In genomic region chr17:7579001-7579838, GRCh38 we compare ENCODE assay signal across 1 cellular context.
TF ChIP-seq lines count a peak whose summit lies in the region.

Gene CD68 (plus strand): TSS chr17:7579638. CDS start chr17:7579678, 40 bp downstream.

TF ChIP-seq in K562, 482 proteins besides CTCF, POLR2A, EP300 and RAD21 (continued from another document and continues in another):
- TF ChIP-seq POLR2AphosphoS2 (IDR thresholded peaks at IDR 0.05; ENCODE audit: low read length) (peak; percentile 100), ZNF134 (CRISPR knock-in tag; conservative IDR thresholded peaks at IDR 0.05) (0 out of 2 replicates have a peak, but pooled peaks have one; percentile 26), NCOA4 (IDR thresholded peaks at IDR 0.05; ENCODE audit: partially characterized antibody) (no peak), GTF2E2 (tag; IDR thresholded peaks at IDR 0.05) (no peak), YBX1 (IDR thresholded peaks at IDR 0.05) (no peak), FOXP1 (CRISPR knock-in tag; IDR thresholded peaks at IDR 0.05) (no peak), ZBTB9 (CRISPR knock-in tag; IDR thresholded peaks at IDR 0.05) (0 out of 2 replicates have a peak, but pooled peaks have one; percentile 37), YY1 (IDR thresholded peaks at IDR 0.05; ENCODE audit: borderline replicate concordance in 1 of 3, control insufficient read depth in 1 of 3, extremely low read depth in 1 of 3, insufficient read depth in 3 of 3, insufficient read length in 1 of 3, insufficient replicate concordance in 2 of 3, low read depth in 1 of 3, low read length in 2 of 3) (peak in 1 of 3 experiments; percentile 42), ZNF431 (CRISPR knock-in tag; IDR thresholded peaks at IDR 0.05) (no peak), RNF2 (IDR thresholded peaks at IDR 0.05) (0 out of 2 replicates have a peak, but pooled peaks have one; percentile 18), ETV1 (tag; conservative IDR thresholded peaks at IDR 0.05; ENCODE audit: low read depth) (peak; percentile 20; the same call in 1 of the 2 replicates), ZNF699 (CRISPR knock-in tag; IDR thresholded peaks at IDR 0.05; ENCODE audit: insufficient replicate concordance) (no peak), GABPB2 (CRISPR knock-in tag; conservative IDR thresholded peaks at IDR 0.05) (no peak), ZNF589 (CRISPR knock-in tag; IDR thresholded peaks at IDR 0.05; ENCODE audit: low read depth) (0 out of 2 replicates have a peak, but pooled peaks have one; percentile 27), TFAM (CRISPR knock-in tag; conservative IDR thresholded peaks at IDR 0.05) (no peak), SNIP1 (IDR thresholded peaks at IDR 0.05; ENCODE audit: low read depth) (no peak), ZNF76 (CRISPR knock-in tag; IDR thresholded peaks at IDR 0.05; ENCODE audit: borderline replicate concordance) (no peak), MITF (IDR thresholded peaks at IDR 0.05) (peak; percentile 52; the same call in 1 of the 2 replicates), NFE2 (IDR thresholded peaks at IDR 0.05; ENCODE audit: low read depth) (peak; percentile 5; the same call in 1 of the 2 replicates), NR4A1 (CRISPR knock-in tag; IDR thresholded peaks at IDR 0.05) (no peak), NR4A1 (tag; IDR thresholded peaks at IDR 0.05) (no peak), STAT5A (IDR thresholded peaks at IDR 0.05; ENCODE audit: borderline replicate concordance, low read length) (peak; percentile 34; the same call in 1 of the 2 replicates), ZNF778 (CRISPR knock-in tag; IDR thresholded peaks at IDR 0.05) (no peak), ZNF282 (CRISPR knock-in tag; IDR thresholded peaks at IDR 0.05) (no peak), TSHZ1 (CRISPR knock-in tag; IDR thresholded peaks at IDR 0.05) (no peak), ZNF518B (CRISPR knock-in tag; IDR thresholded peaks at IDR 0.05) (no peak), ARID2 (IDR thresholded peaks at IDR 0.05) (no peak), NFATC3 (IDR thresholded peaks at IDR 0.05) (no peak), PHF8 (IDR thresholded peaks at IDR 0.05; ENCODE audit: borderline replicate concordance, low read length) (no peak; the same call in 1 of the 2 replicates), ZNF124 (CRISPR knock-in tag; IDR thresholded peaks at IDR 0.05) (no peak), ZNF224 (CRISPR knock-in tag; IDR thresholded peaks at IDR 0.05) (no peak), GABPA (tag; conservative IDR thresholded peaks at IDR 0.05; ENCODE audit: low read depth) (peak; percentile 68), BRD4 (IDR thresholded peaks at IDR 0.05) (no peak), RBM22 (IDR thresholded peaks at IDR 0.05; ENCODE audit: low read depth, low read length, poor library complexity, severe bottlenecking) (peak; percentile 85), GABPB1 (CRISPR knock-in tag; IDR thresholded peaks at IDR 0.05) (peak; percentile 12; the same call in 1 of the 2 replicates), ZC3H11A (IDR thresholded peaks at IDR 0.05; ENCODE audit: low read depth, low read length) (no peak), ZFX (CRISPR knock-in tag; IDR thresholded peaks at IDR 0.05) (no peak), PBX2 (CRISPR knock-in tag; IDR thresholded peaks at IDR 0.05; ENCODE audit: low read depth) (no peak), PBX2 (tag; conservative IDR thresholded peaks at IDR 0.05; ENCODE audit: low read depth) (no peak)
- TF ChIP-seq, protein P1, sequence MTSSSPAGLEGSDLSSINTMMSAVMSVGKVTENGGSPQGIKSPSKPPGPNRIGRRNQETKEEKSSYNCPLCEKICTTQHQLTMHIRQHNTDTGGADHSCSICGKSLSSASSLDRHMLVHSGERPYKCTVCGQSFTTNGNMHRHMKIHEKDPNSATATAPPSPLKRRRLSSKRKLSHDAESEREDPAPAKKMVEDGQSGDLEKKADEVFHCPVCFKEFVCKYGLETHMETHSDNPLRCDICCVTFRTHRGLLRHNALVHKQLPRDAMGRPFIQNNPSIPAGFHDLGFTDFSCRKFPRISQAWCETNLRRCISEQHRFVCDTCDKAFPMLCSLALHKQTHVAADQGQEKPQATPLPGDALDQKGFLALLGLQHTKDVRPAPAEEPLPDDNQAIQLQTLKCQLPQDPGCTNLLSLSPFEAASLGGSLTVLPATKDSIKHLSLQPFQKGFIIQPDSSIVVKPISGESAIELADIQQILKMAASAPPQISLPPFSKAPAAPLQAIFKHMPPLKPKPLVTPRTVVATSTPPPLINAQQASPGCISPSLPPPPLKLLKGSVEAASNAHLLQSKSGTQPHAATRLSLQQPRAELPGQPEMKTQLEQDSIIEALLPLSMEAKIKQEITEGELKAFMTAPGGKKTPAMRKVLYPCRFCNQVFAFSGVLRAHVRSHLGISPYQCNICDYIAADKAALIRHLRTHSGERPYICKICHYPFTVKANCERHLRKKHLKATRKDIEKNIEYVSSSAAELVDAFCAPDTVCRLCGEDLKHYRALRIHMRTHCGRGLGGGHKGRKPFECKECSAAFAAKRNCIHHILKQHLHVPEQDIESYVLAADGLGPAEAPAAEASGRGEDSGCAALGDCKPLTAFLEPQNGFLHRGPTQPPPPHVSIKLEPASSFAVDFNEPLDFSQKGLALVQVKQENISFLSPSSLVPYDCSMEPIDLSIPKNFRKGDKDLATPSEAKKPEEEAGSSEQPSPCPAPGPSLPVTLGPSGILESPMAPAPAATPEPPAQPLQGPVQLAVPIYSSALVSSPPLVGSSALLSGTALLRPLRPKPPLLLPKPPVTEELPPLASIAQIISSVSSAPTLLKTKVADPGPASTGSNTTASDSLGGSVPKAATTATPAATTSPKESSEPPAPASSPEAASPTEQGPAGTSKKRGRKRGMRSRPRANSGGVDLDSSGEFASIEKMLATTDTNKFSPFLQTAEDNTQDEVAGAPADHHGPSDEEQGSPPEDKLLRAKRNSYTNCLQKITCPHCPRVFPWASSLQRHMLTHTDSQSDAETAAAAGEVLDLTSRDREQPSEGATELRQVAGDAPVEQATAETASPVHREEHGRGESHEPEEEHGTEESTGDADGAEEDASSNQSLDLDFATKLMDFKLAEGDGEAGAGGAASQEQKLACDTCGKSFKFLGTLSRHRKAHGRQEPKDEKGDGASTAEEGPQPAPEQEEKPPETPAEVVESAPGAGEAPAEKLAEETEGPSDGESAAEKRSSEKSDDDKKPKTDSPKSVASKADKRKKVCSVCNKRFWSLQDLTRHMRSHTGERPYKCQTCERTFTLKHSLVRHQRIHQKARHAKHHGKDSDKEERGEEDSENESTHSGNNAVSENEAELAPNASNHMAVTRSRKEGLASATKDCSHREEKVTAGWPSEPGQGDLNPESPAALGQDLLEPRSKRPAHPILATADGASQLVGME (CRISPR knock-in tag; IDR thresholded peaks at IDR 0.05) = no peak
- TF ChIP-seq, protein P2, sequence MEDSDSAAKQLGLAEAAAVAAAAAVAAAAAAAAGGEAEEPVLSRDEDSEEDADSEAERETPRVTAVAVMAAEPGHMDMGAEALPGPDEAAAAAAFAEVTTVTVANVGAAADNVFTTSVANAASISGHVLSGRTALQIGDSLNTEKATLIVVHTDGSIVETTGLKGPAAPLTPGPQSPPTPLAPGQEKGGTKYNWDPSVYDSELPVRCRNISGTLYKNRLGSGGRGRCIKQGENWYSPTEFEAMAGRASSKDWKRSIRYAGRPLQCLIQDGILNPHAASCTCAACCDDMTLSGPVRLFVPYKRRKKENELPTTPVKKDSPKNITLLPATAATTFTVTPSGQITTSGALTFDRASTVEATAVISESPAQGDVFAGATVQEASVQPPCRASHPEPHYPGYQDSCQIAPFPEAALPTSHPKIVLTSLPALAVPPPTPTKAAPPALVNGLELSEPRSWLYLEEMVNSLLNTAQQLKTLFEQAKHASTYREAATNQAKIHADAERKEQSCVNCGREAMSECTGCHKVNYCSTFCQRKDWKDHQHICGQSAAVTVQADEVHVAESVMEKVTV (CRISPR knock-in tag; IDR thresholded peaks at IDR 0.05) = no peak
- TF ChIP-seq, protein P3, sequence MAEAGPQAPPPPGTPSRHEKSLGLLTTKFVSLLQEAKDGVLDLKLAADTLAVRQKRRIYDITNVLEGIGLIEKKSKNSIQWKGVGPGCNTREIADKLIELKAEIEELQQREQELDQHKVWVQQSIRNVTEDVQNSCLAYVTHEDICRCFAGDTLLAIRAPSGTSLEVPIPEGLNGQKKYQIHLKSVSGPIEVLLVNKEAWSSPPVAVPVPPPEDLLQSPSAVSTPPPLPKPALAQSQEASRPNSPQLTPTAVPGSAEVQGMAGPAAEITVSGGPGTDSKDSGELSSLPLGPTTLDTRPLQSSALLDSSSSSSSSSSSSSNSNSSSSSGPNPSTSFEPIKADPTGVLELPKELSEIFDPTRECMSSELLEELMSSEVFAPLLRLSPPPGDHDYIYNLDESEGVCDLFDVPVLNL (CRISPR knock-in tag; IDR thresholded peaks at IDR 0.05; ENCODE audit: low read depth) = no peak
